8 cellular contexts compared by ENCODE assay signal in the genomic region with DNA sequence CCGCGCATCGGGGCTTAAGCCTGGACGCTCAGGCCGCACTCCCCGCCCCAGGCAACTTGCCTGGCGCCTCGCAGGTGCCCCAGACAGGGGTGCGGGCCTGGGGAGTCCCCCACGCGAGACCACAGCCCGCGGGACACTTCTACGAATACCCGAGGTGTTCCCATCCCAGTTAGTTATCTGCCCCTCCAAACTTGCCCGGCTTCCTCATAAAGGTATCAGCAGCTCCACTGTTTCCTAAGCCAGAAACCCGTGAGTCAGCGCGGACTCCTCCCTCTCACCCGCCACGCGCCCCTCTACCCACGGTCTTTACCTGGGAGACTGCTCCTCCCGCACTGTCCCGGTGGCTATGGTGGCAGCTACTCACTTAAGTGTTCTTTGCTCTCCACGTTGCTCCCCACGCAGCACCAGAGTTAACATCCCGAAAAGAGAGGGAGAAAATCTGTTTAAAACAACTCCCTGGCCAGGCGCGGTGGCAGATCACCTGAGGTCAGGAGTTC. TPM values are rescaled to one million over a fixed set of nuclear protein-coding genes. Genes with fewer than 3 reads are reported as not detected.
DNase-seq lines count a peak whose midpoint lies in the region; ATAC-seq and TF ChIP-seq lines count a peak whose summit lies in the region.

No MANE protein-coding gene starts in this region.

- peaks cover 34% of the 10 kb centered on the region for H3K4me1 Mint-ChIP-seq in activated CD4-positive, alpha-beta T cell treated with anti-CD3 and anti-CD28 coated beads, Interleukin-2, amount 10 ng/mL, durations not matched to agents 7 days and 5 days

- no peaks in the 10 kb centered on the region for H3K4me1 ChIP-seq in iPS-15b (ENCODE audit: control insufficient read depth, insufficient read depth, low read length)

- POLR2A ChIA-PET in activated CD4-positive, alpha-beta T cell treated with anti-CD3 and anti-CD28 coated beads, Interleukin-2, amount 10 ng/mL, durations not matched to agents 7 days and 5 days (lab: Charles Lee), result no interaction called here
- POLR2A ChIA-PET in HEK293T (lab: Yijun Ruan, JAX), result interaction anchor here (1.0 to 1.7 kb wide), 3 partner anchors 19 to 182 kb away, joined by 3 to 5 read pairs (median 4); no protein-coding TSS in a partner anchor

- H3K27me3 ChIP-seq in HL-60 (ENCODE audit: insufficient read depth, poor library complexity, severe bottlenecking), result no peaks in the 10 kb centered on the region
- peaks cover 3% of the 10 kb centered on the region for H3K27me3 ChIP-seq in iPS-15b (ENCODE audit: control insufficient read depth, insufficient read depth, low read length)

- no peak for ATAC-seq in HG02571 (IDR thresholded peaks at IDR 0.05; ENCODE audit: unreplicated experiment)
- no peak for ATAC-seq in HG03520 (IDR thresholded peaks at IDR 0.05; ENCODE audit: unreplicated experiment)

- no peaks in the 10 kb centered on the region for H3K9me3 ChIP-seq in iPS-15b (ENCODE audit: control insufficient read depth, insufficient read depth, low read length)

- H3K27me3 Mint-ChIP-seq in activated CD4-positive, alpha-beta T cell treated with anti-CD3 and anti-CD28 coated beads, Interleukin-2, amount 10 ng/mL, durations not matched to agents 7 days and 5 days, result peaks cover 23% of the 10 kb centered on the region

- no peak for DNase-seq in HL-60 (ENCODE audit: low read depth in 1 of 2, low spot score in 1 of 2)
- no peak for DNase-seq in activated CD4-positive, alpha-beta T cell treated with anti-CD3 and anti-CD28 coated beads, Interleukin-2, amount 10 ng/mL, durations not matched to agents 7 days and 5 days
- DNase-seq in stimulated activated CD4-positive, alpha-beta T cell treated with anti-CD3 and anti-CD28 coated beads, Interleukin-1b, Interleukin-23, amount 100 ng/mL, for 48 hours, result peak; percentile 19
- no peak for DNase-seq in dedifferentiated amniotic fluid mesenchymal stem cell (ENCODE audit: extremely low spot score)
- no peak for DNase-seq in HEK293T (ENCODE audit: extremely low spot score)

- peak overlapping the region; percentile 82 for H3K27ac Mint-ChIP-seq in activated CD4-positive, alpha-beta T cell treated with anti-CD3 and anti-CD28 coated beads, Interleukin-2, amount 10 ng/mL, durations not matched to agents 7 days and 5 days

- H3K27ac ChIP-seq in HL-60 (replicated peaks), result no peak overlapping the region

- no peaks in the 10 kb centered on the region for H3K9me3 Mint-ChIP-seq in activated CD4-positive, alpha-beta T cell treated with anti-CD3 and anti-CD28 coated beads, Interleukin-2, amount 10 ng/mL, durations not matched to agents 7 days and 5 days

- H3K9ac ChIP-seq in iPS-15b (ENCODE audit: low read depth, low read length), result no peak overlapping the region

- no peaks in the 10 kb centered on the region for H3K36me3 ChIP-seq in iPS-15b (ENCODE audit: control insufficient read depth, insufficient read depth, low read length)

- CTCF ChIA-PET in activated CD4-positive, alpha-beta T cell treated with anti-CD3 and anti-CD28 coated beads, Interleukin-2, amount 10 ng/mL, durations not matched to agents 7 days and 5 days (lab: Charles Lee), result interaction anchor here (1.5 kb wide), 1 partner anchor 13 kb away, joined by 3 read pairs; no protein-coding TSS in a partner anchor
- CTCF ChIA-PET in HEK293T (lab: Yijun Ruan, JAX), result interaction anchor here (0.6 kb wide), 1 partner anchor 562 kb away, joined by 3 read pairs; no protein-coding TSS in a partner anchor

- no peak for TF ChIP-seq CTCF in HL-60 (IDR thresholded peaks at IDR 0.05; ENCODE audit: insufficient read depth, low read length)

- peaks cover 26% of the 10 kb centered on the region for H3K36me3 Mint-ChIP-seq in activated CD4-positive, alpha-beta T cell treated with anti-CD3 and anti-CD28 coated beads, Interleukin-2, amount 10 ng/mL, durations not matched to agents 7 days and 5 days (ENCODE audit: low read depth)

- H3K4me3 ChIP-seq in HL-60 (replicated peaks; ENCODE audit: insufficient read depth, low read length) (peak overlapping the region; percentile 58; the same call in 1 of the 2 replicates), iPS-15b (ENCODE audit: low read depth, low read length) (peak overlapping the region; percentile 67)

- H3K4me3 Mint-ChIP-seq in activated CD4-positive, alpha-beta T cell treated with anti-CD3 and anti-CD28 coated beads, Interleukin-2, amount 10 ng/mL, durations not matched to agents 7 days and 5 days, result peak overlapping the region; percentile 69

TF ChIP-seq in HEK293T, 16 proteins besides CTCF, POLR2A, EP300 and RAD21:
- TF ChIP-seq CTBP1 (IDR thresholded peaks at IDR 0.05; ENCODE audit: borderline replicate concordance) (no peak), ZNF384 (IDR thresholded peaks at IDR 0.05) (no peak), NFRKB (IDR thresholded peaks at IDR 0.05) (no peak), HDGF (IDR thresholded peaks at IDR 0.05; ENCODE audit: borderline replicate concordance) (no peak), TARDBP (IDR thresholded peaks at IDR 0.05) (no peak), SUZ12 (IDR thresholded peaks at IDR 0.05) (no peak), SP1 (IDR thresholded peaks at IDR 0.05) (no peak), FOXA1 (IDR thresholded peaks at IDR 0.05) (no peak), L3MBTL2 (conservative IDR thresholded peaks at IDR 0.05) (no peak), FOXM1 (IDR thresholded peaks at IDR 0.05; ENCODE audit: borderline replicate concordance) (no peak), FOXK2 (IDR thresholded peaks at IDR 0.05) (no peak), ELF4 (IDR thresholded peaks at IDR 0.05) (no peak), LEF1 (IDR thresholded peaks at IDR 0.05; ENCODE audit: borderline replicate concordance) (no peak), BHLHE40 (IDR thresholded peaks at IDR 0.05; ENCODE audit: borderline replicate concordance) (no peak), ARNT (IDR thresholded peaks at IDR 0.05) (no peak)
- TF ChIP-seq, protein P1, sequence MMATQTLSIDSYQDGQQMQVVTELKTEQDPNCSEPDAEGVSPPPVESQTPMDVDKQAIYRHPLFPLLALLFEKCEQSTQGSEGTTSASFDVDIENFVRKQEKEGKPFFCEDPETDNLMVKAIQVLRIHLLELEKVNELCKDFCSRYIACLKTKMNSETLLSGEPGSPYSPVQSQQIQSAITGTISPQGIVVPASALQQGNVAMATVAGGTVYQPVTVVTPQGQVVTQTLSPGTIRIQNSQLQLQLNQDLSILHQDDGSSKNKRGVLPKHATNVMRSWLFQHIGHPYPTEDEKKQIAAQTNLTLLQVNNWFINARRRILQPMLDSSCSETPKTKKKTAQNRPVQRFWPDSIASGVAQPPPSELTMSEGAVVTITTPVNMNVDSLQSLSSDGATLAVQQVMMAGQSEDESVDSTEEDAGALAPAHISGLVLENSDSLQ (IDR thresholded peaks at IDR 0.05), result no peak
TF ChIP-seq in HEK293T: peak in this region for 0.

RNA-seq across cellular contexts. Expression of a gene that starts 1.0 kb away (rescaled TPM):
- 10 to 100 TPM; 69.0 to 69.2 TPM for total RNA-seq in activated CD4-positive, alpha-beta T cell treated with anti-CD3 and anti-CD28 coated beads, Interleukin-2, amount 10 ng/mL, durations not matched to agents 7 days and 5 days
